In genomic region chr16:4795181-4795827, GRCh38 we compare ENCODE assay signal across 1 cellular context.
TF ChIP-seq lines count a peak whose summit lies in the region.

TSS of gene SMIM22 (plus strand) at chr16:4795369. CDS start at chr16:4795735, 366 bp downstream.

TF ChIP-seq in GM23338, 12 proteins besides CTCF, POLR2A, EP300 and RAD21 (continued from another document):
- no peak for TF ChIP-seq ZNF462 (CRISPR knock-in tag; IDR thresholded peaks at IDR 0.05)
- TF ChIP-seq REST (IDR thresholded peaks at IDR 0.05; ENCODE audit: unreplicated experiment) = no peak
- no peak for TF ChIP-seq JUNB (IDR thresholded peaks at IDR 0.05; ENCODE audit: unreplicated experiment)
- no peak for TF ChIP-seq ZNF114 (CRISPR knock-in tag; IDR thresholded peaks at IDR 0.05)
- no peak for TF ChIP-seq ZNF331 (CRISPR knock-in tag; IDR thresholded peaks at IDR 0.05; ENCODE audit: low read depth)
- TF ChIP-seq ETS1 (IDR thresholded peaks at IDR 0.05) = no peak
- no peak for TF ChIP-seq CREB1 (CRISPR knock-in tag; IDR thresholded peaks at IDR 0.05; ENCODE audit: low read depth)
